In genomic region chr9:127917603-127918002, GRCh38 we compare ENCODE assay signal across 8 cellular contexts. TPM values are rescaled to one million over a fixed set of nuclear protein-coding genes. Genes with fewer than 3 reads are reported as not detected.
DNase-seq lines count a peak whose midpoint lies in the region; ATAC-seq and TF ChIP-seq lines count a peak whose summit lies in the region.

No MANE protein-coding gene starts in this region.

- H3K9me3 ChIP-seq in heart right ventricle, result no peaks in the 10 kb centered on the region
- no peaks in the 10 kb centered on the region for H3K9me3 ChIP-seq in Peyer's patch
- no peaks in the 10 kb centered on the region for H3K9me3 ChIP-seq in upper lobe of left lung

- intact Hi-C loops in heart right ventricle (cut with DNase I), result loop anchor here in 8 of 10 donors (2.0 to 10.0 kb wide), 9 partner anchors 19 to 180 kb away; partner anchors contain the start of genes CDK9 (in 2 of the 8), AK1 (in 1 of the 8), FPGS (in 1 of the 8) and ST6GALNAC6 (in 1 of the 8)
- intact Hi-C loops in Right ventricle myocardium inferior (cut with DNase I), result loop anchor here (5.0 kb wide), 2 partner anchors 40 to 130 kb away; partner anchors contain the start of genes AK1 and CDK9

- peaks cover 5% of the 10 kb centered on the region for H3K9me3 Mint-ChIP-seq in glutamatergic neuron (ENCODE audit: unreplicated experiment)
- H3K9me3 Mint-ChIP-seq in T-helper 2 cell treated with Interferon-gamma antibody and Interleukin-4, amounts not matched to agents 5 μg/mL and 100 μg/mL, for 36 hours, result no peaks in the 10 kb centered on the region

- no peak for DNase-seq in heart right ventricle
- DNase-seq in Right ventricle myocardium inferior (ENCODE audit: missing footprints), result no peak
- peak in 2 of 3 donors; percentile 71 to 72 for DNase-seq in Peyer's patch
- DNase-seq in glutamatergic neuron, result peak; percentile 33
- no peak for DNase-seq in upper lobe of left lung
- no peak for DNase-seq in T-helper 2 cell treated with Interferon-gamma antibody and Interleukin-4, amounts not matched to agents 5 μg/mL and 100 μg/mL, for 36 hours (ENCODE audit: low spot score)
- no peak for DNase-seq in SKM-1 treated with dmso at 0.1 percent for 144 hours (lab: John Stamatoyannopoulos, UW; ENCODE audit: unreplicated experiment)

- H3K27me3 Mint-ChIP-seq in glutamatergic neuron (ENCODE audit: unreplicated experiment), result peaks cover 11% of the 10 kb centered on the region
- peaks cover 4% of the 10 kb centered on the region for H3K27me3 Mint-ChIP-seq in T-helper 2 cell treated with Interferon-gamma antibody and Interleukin-4, amounts not matched to agents 5 μg/mL and 100 μg/mL, for 36 hours (ENCODE audit: low read depth)

- no peak overlapping the region for H3K27ac Mint-ChIP-seq in glutamatergic neuron (ENCODE audit: unreplicated experiment)
- H3K27ac Mint-ChIP-seq in T-helper 2 cell treated with Interferon-gamma antibody and Interleukin-4, amounts not matched to agents 5 μg/mL and 100 μg/mL, for 36 hours, result no peak overlapping the region

- H3K4me1 Mint-ChIP-seq in glutamatergic neuron (ENCODE audit: low read depth, unreplicated experiment), result peaks cover 7% of the 10 kb centered on the region
- peaks cover 48% of the 10 kb centered on the region for H3K4me1 Mint-ChIP-seq in T-helper 2 cell treated with Interferon-gamma antibody and Interleukin-4, amounts not matched to agents 5 μg/mL and 100 μg/mL, for 36 hours (ENCODE audit: low read depth)

- TF ChIP-seq EP300 in upper lobe of left lung (IDR thresholded peaks at IDR 0.05), result no peak

- H3K4me1 ChIP-seq in heart right ventricle (peaks cover 12 to 64% (median 50%) of the 10 kb centered on the region in 9 donors), Peyer's patch (peaks cover 6 to 63% (median 36%) of the 10 kb centered on the region in 4 donors), upper lobe of left lung (peaks cover 57 to 80% (median 66%) of the 10 kb centered on the region in 4 donors)

- peaks cover 0 to 24% (median 2%) of the 10 kb centered on the region in 9 donors for H3K36me3 ChIP-seq in heart right ventricle
- H3K36me3 ChIP-seq in Peyer's patch, result peaks cover 0 to 11% (median 0%) of the 10 kb centered on the region in 3 donors
- peaks cover 0 to 15% (median under 1%) of the 10 kb centered on the region in 4 donors for H3K36me3 ChIP-seq in upper lobe of left lung

- H3K27me3 ChIP-seq in heart right ventricle (peaks cover 0 to 10% (median 0%) of the 10 kb centered on the region in 7 donors), Peyer's patch (no peaks in the 10 kb centered on the region), upper lobe of left lung (no peaks in the 10 kb centered on the region)

- no peak for ATAC-seq in heart right ventricle
- ATAC-seq in Right ventricle myocardium inferior, result no peak
- no peak for ATAC-seq in upper lobe of left lung (ENCODE audit: low FRiP score in 2 of 2)
- ATAC-seq in HG03025 (IDR thresholded peaks at IDR 0.05; ENCODE audit: low FRiP score, unreplicated experiment), result no peak

- H3K4me3 ChIP-seq in heart right ventricle, result peak overlapping the region in 2 of 10 donors; percentile 30 to 96
- H3K4me3 ChIP-seq in Peyer's patch, result peak overlapping the region in 2 of 4 donors; percentile 70 to 76
- no peak overlapping the region for H3K4me3 ChIP-seq in upper lobe of left lung

- 66 to 67% methylated on average over 6 of the region's 6 CpGs for whole genome bisulfite sequencing in heart right ventricle, 2 donors
- WGBS in upper lobe of left lung, 2 donors, result 62 to 63% methylated on average over 6 of the region's 6 CpGs

- peak overlapping the region in 7 of 10 donors; percentile 10 to 77 (median 53) for H3K27ac ChIP-seq in heart right ventricle
- peak overlapping the region; percentile 48 to 89 (median 61) for H3K27ac ChIP-seq in Peyer's patch
- H3K27ac ChIP-seq in upper lobe of left lung, result peak overlapping the region; percentile 31 to 78 (median 66)

- H3K4me3 Mint-ChIP-seq in glutamatergic neuron (ENCODE audit: unreplicated experiment), result peak overlapping the region; percentile 75
- no peak overlapping the region for H3K4me3 Mint-ChIP-seq in T-helper 2 cell treated with Interferon-gamma antibody and Interleukin-4, amounts not matched to agents 5 μg/mL and 100 μg/mL, for 36 hours

- no peaks in the 10 kb centered on the region for H3K36me3 Mint-ChIP-seq in glutamatergic neuron (ENCODE audit: unreplicated experiment)
- peaks cover 10% of the 10 kb centered on the region for H3K36me3 Mint-ChIP-seq in T-helper 2 cell treated with Interferon-gamma antibody and Interleukin-4, amounts not matched to agents 5 μg/mL and 100 μg/mL, for 36 hours (ENCODE audit: low read depth)

- TF ChIP-seq POLR2A in Peyer's patch (IDR thresholded peaks at IDR 0.05) (no peak), upper lobe of left lung (IDR thresholded peaks at IDR 0.05) (no peak)

- TF ChIP-seq CTCF in heart right ventricle (IDR thresholded peaks at IDR 0.05) (no peak), Peyer's patch (IDR thresholded peaks at IDR 0.05) (no peak), glutamatergic neuron (IDR thresholded peaks at IDR 0.05; ENCODE audit: partially characterized antibody, unreplicated experiment) (no peak), upper lobe of left lung (IDR thresholded peaks at IDR 0.05) (no peak)

RNA-seq across cellular contexts. Expression of gene ST6GALNAC4, which starts 0.8 kb away (rescaled TPM):
- total RNA-seq in heart right ventricle, result 10 to 100 TPM; 23.2 to 52.9 (median 33.9) TPM
- polyA plus RNA-seq in heart right ventricle, result 10 to 100 TPM; 10.8 to 48.6 TPM
- 21.9 TPM for total RNA-seq in Right ventricle myocardium inferior
- 100 to 1,000 TPM in 1 of 4 donors, 10 to 100 TPM in 3; 39.9 to 119 (median 46.7) TPM for total RNA-seq in Peyer's patch
- total RNA-seq in glutamatergic neuron (ENCODE audit: unreplicated experiment), result 15.8 TPM
- 100 to 1,000 TPM in 1 of 6 donors, 10 to 100 TPM in 5; 41.3 to 105 (median 56.2) TPM for total RNA-seq in upper lobe of left lung

RNA-seq across cellular contexts. Expression of gene PIP5KL1, which starts 13.0 kb away (rescaled TPM):
- under 1 TPM in 7 of 10 donors, not detected in 3; 0.25 to 0.59 (median 0.47) TPM for total RNA-seq in heart right ventricle
- under 1 TPM in 1 of 2 donors, not detected in 1; 0.28 TPM for polyA plus RNA-seq in heart right ventricle
- total RNA-seq in Right ventricle myocardium inferior, result not detected
- 1 to 10 TPM in 1 of 4 donors, not detected in 3; 2.5 TPM for total RNA-seq in Peyer's patch
- 11.9 TPM for total RNA-seq in glutamatergic neuron (ENCODE audit: unreplicated experiment)
- total RNA-seq in upper lobe of left lung, result 10 to 100 TPM in 3 of 6 donors, 1 to 10 TPM in 3; 4.1 to 38.8 (median 10.0) TPM

RNA-seq across cellular contexts. Expression of gene ST6GALNAC6, which starts 18.2 kb away (rescaled TPM):
- total RNA-seq in heart right ventricle (10 to 100 TPM; 32.8 to 52.0 (median 44.7) TPM), Right ventricle myocardium inferior (43.3 TPM), Peyer's patch (10 to 100 TPM in 3 of 4 donors, 1 to 10 TPM in 1; 7.7 to 88.3 (median 18.9) TPM), glutamatergic neuron (ENCODE audit: unreplicated experiment) (26.1 TPM), upper lobe of left lung (100 to 1,000 TPM in 1 of 6 donors, 10 to 100 TPM in 5; 67.3 to 117 (median 85.2) TPM)
- 10 to 100 TPM; 33.0 to 40.5 TPM for polyA plus RNA-seq in heart right ventricle

RNA-seq across cellular contexts. Expression of gene DPM2, which starts 20.1 kb away (rescaled TPM):
- 10 to 100 TPM in 8 of 10 donors, 1 to 10 TPM in 2; 7.2 to 15.4 (median 12.3) TPM for total RNA-seq in heart right ventricle
- 10 to 100 TPM; 16.7 to 31.1 TPM for polyA plus RNA-seq in heart right ventricle
- total RNA-seq in Right ventricle myocardium inferior, result 11.9 TPM
- 10 to 100 TPM; 20.6 to 27.3 (median 22.1) TPM for total RNA-seq in Peyer's patch
- 35.3 TPM for total RNA-seq in glutamatergic neuron (ENCODE audit: unreplicated experiment)
- total RNA-seq in upper lobe of left lung, result 10 to 100 TPM; 20.1 to 40.7 (median 25.6) TPM

RNA-seq across cellular contexts. Expression of gene AK1, which starts 40.1 kb away (rescaled TPM):
- total RNA-seq in heart right ventricle (100 to 1,000 TPM; 553 to 918 (median 731) TPM), Right ventricle myocardium inferior (880 TPM), Peyer's patch (10 to 100 TPM in 3 of 4 donors, 1 to 10 TPM in 1; 2.5 to 22.3 (median 18.4) TPM), glutamatergic neuron (ENCODE audit: unreplicated experiment) (121 TPM), upper lobe of left lung (100 to 1,000 TPM; 106 to 239 (median 161) TPM)
- 1,000 to 10,000 TPM in 1 of 2 donors, 100 to 1,000 TPM in 1; 500 to 1,050 TPM for polyA plus RNA-seq in heart right ventricle

Comparison
In these comparisons a context has a peak if more than half of its experiments do, and no peak if none do; other contexts are left out.
1. DNase-seq: peak in Peyer's patch (2 of 3) and glutamatergic neuron (single experiment); none in heart right ventricle (0 of 2), Right ventricle myocardium inferior (single experiment), upper lobe of left lung (0 of 2), T-helper 2 cell treated with Interferon-gamma antibody and Interleukin-4, amounts not matched to agents 5 μg/mL and 100 μg/mL, for 36 hours (single experiment) and SKM-1 treated with dmso at 0.1 percent for 144 hours (single experiment).
2. Peak in every context shown above with its lines, with median percentiles within 50 percentile points of each other: H3K27ac ChIP-seq.